In the genomic region with DNA sequence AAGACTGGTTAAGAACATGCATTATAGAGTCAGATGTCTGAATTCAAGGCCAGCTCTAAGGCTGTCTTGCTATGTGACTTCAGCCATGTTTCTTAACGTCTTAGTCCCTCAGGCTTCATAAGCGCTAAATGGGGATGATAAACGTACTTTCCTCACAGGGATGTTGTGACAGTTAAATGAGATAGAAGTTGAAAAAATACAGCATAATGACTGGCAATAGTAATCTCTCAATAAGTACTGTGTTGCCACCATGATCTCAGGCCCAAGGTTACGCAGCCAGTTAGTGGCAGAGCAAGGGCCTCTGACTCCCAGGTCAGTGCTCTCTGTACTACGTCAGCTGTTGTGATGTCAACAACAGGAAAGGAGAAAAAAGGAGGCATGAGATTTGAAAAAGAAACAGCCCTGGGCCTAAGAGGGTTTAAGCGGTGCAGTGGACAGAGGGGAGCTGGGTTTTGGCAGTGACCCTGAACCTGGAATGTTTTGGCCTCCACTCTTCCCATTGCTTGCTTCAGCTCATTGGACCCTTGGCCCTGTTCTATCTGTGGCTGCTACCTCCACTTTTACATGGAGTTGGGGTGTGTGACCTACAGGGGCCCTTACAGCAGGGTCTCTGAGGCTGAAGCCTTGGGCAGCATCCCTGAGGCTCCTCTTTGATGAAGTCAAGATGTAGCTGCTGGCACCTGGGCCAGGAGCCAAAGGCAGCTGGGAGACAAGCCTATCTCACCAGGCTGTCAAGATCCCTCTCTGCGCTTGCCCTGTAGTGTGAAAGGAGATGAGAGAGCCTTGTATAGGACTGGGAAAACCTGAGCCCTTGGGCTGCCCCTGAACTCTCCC, we compare ENCODE assay signal across 21 cellular contexts. TPM values are rescaled to one million over a fixed set of nuclear protein-coding genes. Genes with fewer than 3 reads are reported as not detected.
DNase-seq lines count a peak whose midpoint lies in the region; ATAC-seq and TF ChIP-seq lines count a peak whose summit lies in the region.
"Had no signal": no experiment of that assay in that cellular context is flagged by ENCODE, and none has a peak within 500 bp of the region (broad histone marks: within the 10 kb centered on the region; RNA-seq: fewer than 3 reads in every experiment).

No MANE protein-coding gene starts in this region.

- no peak overlapping the region for H3K27ac Mint-ChIP-seq in activated naive CD4-positive, alpha-beta T cell treated with anti-CD3 and anti-CD28 coated beads, Interleukin-2, amount 50 U/mL, for 24 hours
- peak overlapping the region in 4 of 8 donors; percentile 27 to 74 (median 60) for H3K27ac Mint-ChIP-seq in CD8-positive, alpha-beta memory T cell
- no peak overlapping the region for H3K27ac Mint-ChIP-seq in activated naive CD8-positive, alpha-beta T cell treated with anti-CD3 and anti-CD28 coated beads, Interleukin-2, amount 50 U/mL, for 24 hours

- POLR2A ChIA-PET in CD8-positive, alpha-beta memory T cell (lab: Charles Lee): interaction anchor here (0.5 kb wide), 1 partner anchor 223 kb away, joined by 5 read pairs; no protein-coding TSS in a partner anchor

- TF ChIP-seq CTCF in psoas muscle (IDR thresholded peaks at IDR 0.05): no peak

- no peak for ATAC-seq in activated naive CD8-positive, alpha-beta T cell treated with anti-CD3 and anti-CD28 coated beads, Interleukin-2, amount 50 U/mL, for 24 hours
- ATAC-seq in psoas muscle (no peak), HG02588 (IDR thresholded peaks at IDR 0.05; ENCODE audit: unreplicated experiment) (no peak)

- H3K36me3 ChIP-seq in CD8-positive, alpha-beta memory T cell (ENCODE audit: insufficient read depth, low read length): no peaks in the 10 kb centered on the region
- no peaks in the 10 kb centered on the region for H3K36me3 ChIP-seq in psoas muscle (ENCODE audit: insufficient read depth in 1 of 2, low read depth in 1 of 2)
- H3K36me3 ChIP-seq: left lung had no signal

- no peaks in the 10 kb centered on the region for H3K9me3 ChIP-seq in CD8-positive, alpha-beta memory T cell (ENCODE audit: low read length)
- H3K9me3 ChIP-seq in psoas muscle: no peaks in the 10 kb centered on the region
- H3K9me3 ChIP-seq: left lung had no signal

- CTCF ChIA-PET in CD8-positive, alpha-beta memory T cell (lab: Charles Lee): interaction anchor here (0.8 to 3.3 kb wide), 8 partner anchors 9 to 73 kb away, joined by 3 to 24 read pairs (median 12); partner anchors contain the start of genes INAFM2 and IVD

- peaks cover 29% of the 10 kb centered on the region for H3K4me1 ChIP-seq in CD8-positive, alpha-beta memory T cell (ENCODE audit: insufficient read depth, low read length)
- peaks cover 18% of the 10 kb centered on the region for H3K4me1 ChIP-seq in psoas muscle

- H3K27ac ChIP-seq in CD8-positive, alpha-beta memory T cell (ENCODE audit: low read depth, low read length): no peak overlapping the region
- peak overlapping the region; percentile 81 for H3K27ac ChIP-seq in psoas muscle

- no peaks in the 10 kb centered on the region for H3K27me3 Mint-ChIP-seq in activated naive CD4-positive, alpha-beta T cell treated with anti-CD3 and anti-CD28 coated beads, Interleukin-2, amount 50 U/mL, for 24 hours
- H3K27me3 Mint-ChIP-seq in CD8-positive, alpha-beta memory T cell: no peaks in the 10 kb centered on the region
- no peaks in the 10 kb centered on the region for H3K27me3 Mint-ChIP-seq in activated naive CD8-positive, alpha-beta T cell treated with anti-CD3 and anti-CD28 coated beads, Interleukin-2, amount 50 U/mL, for 24 hours

- WGBS in psoas muscle, 3 donors: 73 to 84% (median 80%) methylated on average over 7 of the region's 7 CpGs

- H3K9me3 Mint-ChIP-seq in activated naive CD4-positive, alpha-beta T cell treated with anti-CD3 and anti-CD28 coated beads, Interleukin-2, amount 50 U/mL, for 24 hours: no peaks in the 10 kb centered on the region
- H3K9me3 Mint-ChIP-seq in CD8-positive, alpha-beta memory T cell: no peaks in the 10 kb centered on the region
- no peaks in the 10 kb centered on the region for H3K9me3 Mint-ChIP-seq in activated naive CD8-positive, alpha-beta T cell treated with anti-CD3 and anti-CD28 coated beads, Interleukin-2, amount 50 U/mL, for 24 hours

- H3K4me3 Mint-ChIP-seq in activated naive CD4-positive, alpha-beta T cell treated with anti-CD3 and anti-CD28 coated beads, Interleukin-2, amount 50 U/mL, for 24 hours: peak overlapping the region; percentile 86
- peak overlapping the region in 5 of 7 donors; percentile 36 to 82 (median 77) for H3K4me3 Mint-ChIP-seq in CD8-positive, alpha-beta memory T cell
- peak overlapping the region; percentile 81 for H3K4me3 Mint-ChIP-seq in activated naive CD8-positive, alpha-beta T cell treated with anti-CD3 and anti-CD28 coated beads, Interleukin-2, amount 50 U/mL, for 24 hours

- no peak for DNase-seq in activated naive CD4-positive, alpha-beta T cell (lab: John Stamatoyannopoulos, UW)
- DNase-seq in CD8-positive, alpha-beta memory T cell: no peak
- DNase-seq in activated naive CD8-positive, alpha-beta T cell treated with anti-CD3 and anti-CD28 coated beads, Interleukin-2, amount 50 U/mL, for 24 hours: no peak
- DNase-seq in psoas muscle (no peak), GF-D8 (lab: John Stamatoyannopoulos, UW) (no peak)
- DNase-seq in activated effector memory CD4-positive, alpha-beta T cell treated with Interleukin-2 at 50 U/mL for 16 hours: no peak
- DNase-seq: activated CD4-positive, alpha-beta T cell treated with anti-CD3 and anti-CD28 coated beads, Interleukin-2, amount 50 U/mL, for 1 hour; foreskin melanocyte; HCEC 1CT; left lung; NCI-H1694; NCI-H510A treated with DMSO at 0.1 percent for 48 hours; OCI-M1 had no signal

- no peaks in the 10 kb centered on the region for H3K36me3 Mint-ChIP-seq in activated naive CD4-positive, alpha-beta T cell treated with anti-CD3 and anti-CD28 coated beads, Interleukin-2, amount 50 U/mL, for 24 hours
- H3K36me3 Mint-ChIP-seq in CD8-positive, alpha-beta memory T cell: peaks cover 0 to 5% (median 0%) of the 10 kb centered on the region in 3 donors
- no peaks in the 10 kb centered on the region for H3K36me3 Mint-ChIP-seq in activated naive CD8-positive, alpha-beta T cell treated with anti-CD3 and anti-CD28 coated beads, Interleukin-2, amount 50 U/mL, for 24 hours (ENCODE audit: low read depth)

- peaks cover 29% of the 10 kb centered on the region for H3K4me1 Mint-ChIP-seq in activated naive CD4-positive, alpha-beta T cell treated with anti-CD3 and anti-CD28 coated beads, Interleukin-2, amount 50 U/mL, for 24 hours
- peaks cover 27 to 40% (median 38%) of the 10 kb centered on the region in 3 donors for H3K4me1 Mint-ChIP-seq in CD8-positive, alpha-beta memory T cell
- peaks cover 23% of the 10 kb centered on the region for H3K4me1 Mint-ChIP-seq in activated naive CD8-positive, alpha-beta T cell treated with anti-CD3 and anti-CD28 coated beads, Interleukin-2, amount 50 U/mL, for 24 hours

- no peak overlapping the region for H3K4me3 ChIP-seq in CD8-positive, alpha-beta memory T cell (ENCODE audit: low read length)
- H3K4me3 ChIP-seq in psoas muscle: peak overlapping the region; percentile 55

- H3K27me3 ChIP-seq in CD8-positive, alpha-beta memory T cell (ENCODE audit: insufficient read depth, low read length, poor library complexity, severe bottlenecking): no peaks in the 10 kb centered on the region
- no peaks in the 10 kb centered on the region for H3K27me3 ChIP-seq in psoas muscle (ENCODE audit: insufficient read depth in 3 of 3, low read length in 2 of 3)
- H3K27me3 ChIP-seq: left lung had no signal

- intact Hi-C loops in psoas muscle (cut with DNase I): loop anchor here in 1 of 2 donors (1.0 to 5.0 kb wide), 2 partner anchors 43 to 56 kb away; partner anchors contain the start of gene INAFM2

RNA-seq across cellular contexts. Expression of gene DISP2, which starts 8.4 kb away (rescaled TPM):
- total RNA-seq in CD8-positive, alpha-beta memory T cell: 1 to 10 TPM in 1 of 2 experiments, under 1 TPM in 1; 0.18 to 1.1 TPM
- polyA plus RNA-seq in CD8-positive, alpha-beta memory T cell: 1.1 TPM
- 1 to 10 TPM in 1 of 4 donors, under 1 TPM in 3; 0.05 to 2.4 (median 0.72) TPM for total RNA-seq in psoas muscle
- under 1 TPM; 0.42 to 0.79 (median 0.52) TPM for polyA plus RNA-seq in psoas muscle

RNA-seq across cellular contexts. Expression of gene PHGR1, which starts 15.6 kb away (rescaled TPM):
- total RNA-seq in CD8-positive, alpha-beta memory T cell: not detected
- not detected for polyA plus RNA-seq in CD8-positive, alpha-beta memory T cell
- total RNA-seq in psoas muscle: not detected
- polyA plus RNA-seq in psoas muscle: 1 to 10 TPM in 2 of 3 donors, under 1 TPM in 1; 0.49 to 4.8 (median 1.4) TPM
- total RNA-seq: aorta, left lung, MCF 10A, myocyte, pulmonary artery endothelial cell, SK-MEL-5 had no signal
- polyA plus RNA-seq: AG04450 had no signal

RNA-seq across cellular contexts. Expression of gene KNSTRN, which starts 16.1 kb away (rescaled TPM):
- 10 to 100 TPM; 42.8 to 49.9 TPM for total RNA-seq in CD8-positive, alpha-beta memory T cell
- polyA plus RNA-seq in CD8-positive, alpha-beta memory T cell: 3.6 TPM
- total RNA-seq in psoas muscle: 10 to 100 TPM in 2 of 4 donors, 1 to 10 TPM in 2; 7.7 to 21.3 (median 11.6) TPM
- polyA plus RNA-seq in psoas muscle: 10 to 100 TPM; 11.5 to 21.5 (median 18.7) TPM

RNA-seq across cellular contexts. Expression of gene CCDC9B, which starts 25.7 kb away (rescaled TPM):
- total RNA-seq in CD8-positive, alpha-beta memory T cell: under 1 TPM; 0.39 to 0.47 TPM
- polyA plus RNA-seq in CD8-positive, alpha-beta memory T cell: 0.08 TPM
- total RNA-seq in psoas muscle: 100 to 1,000 TPM in 3 of 4 donors, 10 to 100 TPM in 1; 87.0 to 161 (median 129) TPM
- polyA plus RNA-seq in psoas muscle: 10 to 100 TPM; 14.5 to 50.5 (median 23.2) TPM

RNA-seq across cellular contexts. Expression of gene IVD, which starts 39.2 kb away (rescaled TPM):
- total RNA-seq in CD8-positive, alpha-beta memory T cell: 10 to 100 TPM; 68.5 to 80.1 TPM
- 56.0 TPM for polyA plus RNA-seq in CD8-positive, alpha-beta memory T cell
- 100 to 1,000 TPM in 1 of 4 donors, 10 to 100 TPM in 3; 46.5 to 102 (median 61.4) TPM for total RNA-seq in psoas muscle
- polyA plus RNA-seq in psoas muscle: 10 to 100 TPM; 27.1 to 35.6 (median 32.6) TPM
